ENCODE assay signal across 1 cellular context in genomic region chr3:142436936-142437585, GRCh38.
TF ChIP-seq lines count a peak whose summit lies in the region.

No MANE protein-coding gene starts in this region.

TF ChIP-seq in SK-N-SH treated with all-trans-retinoic acid at 6 μM for 48 hours, 23 proteins besides CTCF, POLR2A, EP300 and RAD21 (continued from another document):
- TF ChIP-seq, protein P1, sequence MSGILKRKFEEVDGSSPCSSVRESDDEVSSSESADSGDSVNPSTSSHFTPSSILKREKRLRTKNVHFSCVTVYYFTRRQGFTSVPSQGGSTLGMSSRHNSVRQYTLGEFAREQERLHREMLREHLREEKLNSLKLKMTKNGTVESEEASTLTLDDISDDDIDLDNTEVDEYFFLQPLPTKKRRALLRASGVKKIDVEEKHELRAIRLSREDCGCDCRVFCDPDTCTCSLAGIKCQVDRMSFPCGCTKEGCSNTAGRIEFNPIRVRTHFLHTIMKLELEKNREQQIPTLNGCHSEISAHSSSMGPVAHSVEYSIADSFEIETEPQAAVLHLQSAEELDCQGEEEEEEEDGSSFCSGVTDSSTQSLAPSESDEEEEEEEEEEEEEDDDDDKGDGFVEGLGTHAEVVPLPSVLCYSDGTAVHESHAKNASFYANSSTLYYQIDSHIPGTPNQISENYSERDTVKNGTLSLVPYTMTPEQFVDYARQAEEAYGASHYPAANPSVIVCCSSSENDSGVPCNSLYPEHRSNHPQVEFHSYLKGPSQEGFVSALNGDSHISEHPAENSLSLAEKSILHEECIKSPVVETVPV (CRISPR knock-in tag; IDR thresholded peaks at IDR 0.05), result no peak
- TF ChIP-seq ISL1 (CRISPR knock-in tag; IDR thresholded peaks at IDR 0.05) (no peak), TCF4 (CRISPR knock-in tag; IDR thresholded peaks at IDR 0.05; ENCODE audit: borderline replicate concordance) (no peak), ZFP3 (CRISPR knock-in tag; IDR thresholded peaks at IDR 0.05) (no peak)
- TF ChIP-seq, protein P2, sequence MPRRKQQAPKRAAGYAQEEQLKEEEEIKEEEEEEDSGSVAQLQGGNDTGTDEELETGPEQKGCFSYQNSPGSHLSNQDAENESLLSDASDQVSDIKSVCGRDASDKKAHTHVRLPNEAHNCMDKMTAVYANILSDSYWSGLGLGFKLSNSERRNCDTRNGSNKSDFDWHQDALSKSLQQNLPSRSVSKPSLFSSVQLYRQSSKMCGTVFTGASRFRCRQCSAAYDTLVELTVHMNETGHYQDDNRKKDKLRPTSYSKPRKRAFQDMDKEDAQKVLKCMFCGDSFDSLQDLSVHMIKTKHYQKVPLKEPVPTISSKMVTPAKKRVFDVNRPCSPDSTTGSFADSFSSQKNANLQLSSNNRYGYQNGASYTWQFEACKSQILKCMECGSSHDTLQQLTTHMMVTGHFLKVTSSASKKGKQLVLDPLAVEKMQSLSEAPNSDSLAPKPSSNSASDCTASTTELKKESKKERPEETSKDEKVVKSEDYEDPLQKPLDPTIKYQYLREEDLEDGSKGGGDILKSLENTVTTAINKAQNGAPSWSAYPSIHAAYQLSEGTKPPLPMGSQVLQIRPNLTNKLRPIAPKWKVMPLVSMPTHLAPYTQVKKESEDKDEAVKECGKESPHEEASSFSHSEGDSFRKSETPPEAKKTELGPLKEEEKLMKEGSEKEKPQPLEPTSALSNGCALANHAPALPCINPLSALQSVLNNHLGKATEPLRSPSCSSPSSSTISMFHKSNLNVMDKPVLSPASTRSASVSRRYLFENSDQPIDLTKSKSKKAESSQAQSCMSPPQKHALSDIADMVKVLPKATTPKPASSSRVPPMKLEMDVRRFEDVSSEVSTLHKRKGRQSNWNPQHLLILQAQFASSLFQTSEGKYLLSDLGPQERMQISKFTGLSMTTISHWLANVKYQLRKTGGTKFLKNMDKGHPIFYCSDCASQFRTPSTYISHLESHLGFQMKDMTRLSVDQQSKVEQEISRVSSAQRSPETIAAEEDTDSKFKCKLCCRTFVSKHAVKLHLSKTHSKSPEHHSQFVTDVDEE (CRISPR knock-in tag; IDR thresholded peaks at IDR 0.05), result no peak
